ENCODE assay signal across 8 cellular contexts in genomic region chr5:14581891-14582796, GRCh38. TPM values are rescaled to one million over a fixed set of nuclear protein-coding genes. Genes with fewer than 3 reads are reported as not detected.
DNase-seq lines count a peak whose midpoint lies in the region; ATAC-seq and TF ChIP-seq lines count a peak whose summit lies in the region.

No MANE protein-coding gene starts in this region.

- H3K36me3 ChIP-seq in PC-9 (ENCODE audit: low read depth) = no peaks in the 10 kb centered on the region

- POLR2A ChIA-PET in PC-9 (lab: Charles Lee; ENCODE audit: unreplicated experiment) = no interaction called here

- peaks cover 7% of the 10 kb centered on the region for H3K9me3 Mint-ChIP-seq in progenitor cell of endocrine pancreas (ENCODE audit: low read depth)

- H4K20me1 ChIP-seq in PC-9 (ENCODE audit: insufficient read depth) = 0 out of 2 replicates have a peak, but pooled peaks cover 3% of the 10 kb centered on the region

- H3K4me2 ChIP-seq in PC-9 = peak overlapping the region; percentile 88

- DNase-seq in PC-9 (peak in 1 of 2 experiments; percentile 78), activated T-helper 1 cell treated with Interleukin-2 at 50 U/mL for 16 hours (ENCODE audit: low read depth) (peak; percentile 74), germinal center (ENCODE audit: low spot score) (peak; percentile 56), progenitor cell of endocrine pancreas (ENCODE audit: low spot score, unreplicated experiment) (peak; percentile 64), ureter (ENCODE audit: low spot score) (peak; percentile 69)

- H3K9me2 ChIP-seq in PC-9 (ENCODE audit: insufficient read depth) = no peaks in the 10 kb centered on the region

- peaks cover 9% of the 10 kb centered on the region for H3K27me3 Mint-ChIP-seq in progenitor cell of endocrine pancreas

- H3K4me1 Mint-ChIP-seq in progenitor cell of endocrine pancreas (ENCODE audit: low read depth) = peaks cover 22% of the 10 kb centered on the region

- peak; percentile 36 for TF ChIP-seq CTCF in C4-2B (conservative IDR thresholded peaks at IDR 0.05)
- TF ChIP-seq CTCF in PC-9 (conservative IDR thresholded peaks at IDR 0.05) = peak; percentile 36; the same call in 1 of the 2 replicates
- TF ChIP-seq CTCF in progenitor cell of endocrine pancreas (IDR thresholded peaks at IDR 0.05; ENCODE audit: unreplicated experiment) = peak; percentile 49

- peaks cover 6% of the 10 kb centered on the region; the same call in 1 of the 2 replicates for H3F3A ChIP-seq in PC-9 (ENCODE audit: insufficient read depth, low read depth)

- BruUV-seq in PC-9 (replicated peaks; lab: Mats Ljungman, UMichigan) = no TSS peak

- H3K36me3 Mint-ChIP-seq in progenitor cell of endocrine pancreas (ENCODE audit: insufficient read depth) = peaks cover 11% of the 10 kb centered on the region

- H3K27ac ChIP-seq in C4-2B (peak overlapping the region; percentile 71), PC-9 (no peak overlapping the region)

- intact Hi-C loops in PC-9 (cut with micrococcal nuclease; ENCODE audit: unreplicated experiment) = loop anchor here (1.0 to 5.0 kb wide), 5 partner anchors 83 to 605 kb away; no protein-coding TSS in a partner anchor

- 0 out of 2 replicates have a peak, but pooled peaks cover 6% of the 10 kb centered on the region for H3K4me1 ChIP-seq in PC-9 (replicated peaks; ENCODE audit: insufficient read depth)

- H3K9me3 ChIP-seq in PC-9 (ENCODE audit: insufficient read depth, low read depth) = no peaks in the 10 kb centered on the region

- peak overlapping the region; percentile 90 for H3K27ac Mint-ChIP-seq in progenitor cell of endocrine pancreas

- peak; percentile 52 for ATAC-seq in GM19324 (IDR thresholded peaks at IDR 0.05; ENCODE audit: low FRiP score, unreplicated experiment)
- peak; percentile 82 for ATAC-seq in HG03439 (IDR thresholded peaks at IDR 0.05; ENCODE audit: unreplicated experiment)

- H3K4me3 ChIP-seq in PC-9 = peak overlapping the region; percentile 75

- no peaks in the 10 kb centered on the region for H3K79me2 ChIP-seq in PC-9 (ENCODE audit: low read depth)

- peaks cover 36% of the 10 kb centered on the region for H3K27me3 ChIP-seq in PC-9 (ENCODE audit: insufficient read depth, low read depth)

- peak overlapping the region; percentile 80 for H2AFZ ChIP-seq in PC-9

- CTCF ChIA-PET in PC-9 (lab: Charles Lee) = interaction anchor here (0.6 kb wide), 1 partner anchor 145 kb away, joined by 3 read pairs; no protein-coding TSS in a partner anchor

- H3K4me3 Mint-ChIP-seq in progenitor cell of endocrine pancreas (ENCODE audit: low read depth) = peak overlapping the region; percentile 79

RNA-seq across cellular contexts. Expression of gene OTULINL, which starts 0.6 kb away (rescaled TPM):
- total RNA-seq in PC-9 (2021) (4.1 and 7.1 TPM in 2 replicates), progenitor cell of endocrine pancreas (35.5 and 36.3 TPM in 2 replicates), ureter (18.9 TPM)
